8 cellular contexts compared by ENCODE assay signal in genomic region chr12:2795291-2796186, GRCh38. TPM values are rescaled to one million over a fixed set of nuclear protein-coding genes. Genes with fewer than 3 reads are reported as not detected.
DNase-seq lines count a peak whose midpoint lies in the region; ATAC-seq and FAIRE-seq lines count a peak whose summit lies in the region.

No MANE protein-coding gene starts in this region.

- peaks cover 36% of the 10 kb centered on the region for H3K36me3 Mint-ChIP-seq in activated CD4-positive, alpha-beta memory T cell treated with anti-CD3 and anti-CD28 coated beads, Interleukin-2, amount 10 ng/mL, durations not matched to agents 7 days and 5 days (ENCODE audit: low read depth)
- peaks cover 17% of the 10 kb centered on the region for H3K36me3 Mint-ChIP-seq in memory B cell

- peak; percentile 76 for FAIRE-seq in GM18507 (lab: Jason Lieb, UNC)

- peaks cover 21% of the 10 kb centered on the region for H3K4me1 Mint-ChIP-seq in activated CD4-positive, alpha-beta memory T cell treated with anti-CD3 and anti-CD28 coated beads, Interleukin-2, amount 10 ng/mL, durations not matched to agents 7 days and 5 days
- H3K4me1 Mint-ChIP-seq in memory B cell = peaks cover 18% of the 10 kb centered on the region

- peak overlapping the region; percentile 77 for H3K27ac Mint-ChIP-seq in activated CD4-positive, alpha-beta memory T cell treated with anti-CD3 and anti-CD28 coated beads, Interleukin-2, amount 10 ng/mL, durations not matched to agents 7 days and 5 days
- peak overlapping the region; percentile 86 for H3K27ac Mint-ChIP-seq in memory B cell

- CTCF ChIA-PET in activated CD4-positive, alpha-beta memory T cell treated with anti-CD3 and anti-CD28 coated beads, Interleukin-2, amount 10 ng/mL, durations not matched to agents 7 days and 5 days (lab: Charles Lee) = interaction anchor here (0.8 to 3.0 kb wide), 5 partner anchors 11 to 112 kb away, joined by 4 to 22 read pairs (median 11); partner anchors contain the start of gene ITFG2

- no peaks in the 10 kb centered on the region for H3K9me3 Mint-ChIP-seq in activated CD4-positive, alpha-beta memory T cell treated with anti-CD3 and anti-CD28 coated beads, Interleukin-2, amount 10 ng/mL, durations not matched to agents 7 days and 5 days
- H3K9me3 Mint-ChIP-seq in memory B cell = no peaks in the 10 kb centered on the region

- H3K4me3 Mint-ChIP-seq in activated CD4-positive, alpha-beta memory T cell treated with anti-CD3 and anti-CD28 coated beads, Interleukin-2, amount 10 ng/mL, durations not matched to agents 7 days and 5 days = peak overlapping the region; percentile 90
- H3K4me3 Mint-ChIP-seq in memory B cell = peak overlapping the region; percentile 90

- peak; percentile 65 for ATAC-seq in HG02970 (IDR thresholded peaks at IDR 0.05; ENCODE audit: low FRiP score, unreplicated experiment)
- peak; percentile 68 for ATAC-seq in memory B cell (ENCODE audit: low read depth)

- peak; percentile 12 for DNase-seq in A172 (ENCODE audit: low spot score)
- peak; percentile 82 for DNase-seq in GM18507 (ENCODE audit: extremely low spot score, insufficient read length, low read depth)
- peak; percentile 71 for DNase-seq in NCI-H2227 (lab: John Stamatoyannopoulos, UW; ENCODE audit: unreplicated experiment)
- DNase-seq in activated CD4-positive, alpha-beta memory T cell treated with anti-CD3 and anti-CD28 coated beads, Interleukin-2, amount 10 ng/mL, durations not matched to agents 7 days and 5 days = peak; percentile 80
- peak; percentile 57 for DNase-seq in effector CD8-positive, alpha-beta T cell (lab: John Stamatoyannopoulos, UW)
- DNase-seq in memory B cell (ENCODE audit: low spot score in 2 of 2) = peak; percentile 64 to 78
- peak; percentile 54 for DNase-seq in stimulated activated CD8-positive, alpha-beta memory T cell treated with anti-CD3 and anti-CD28 coated beads, Interleukin-12 subunit alpha, Interleukin-12 subunit beta, amount 100 ng/mL, for 1 hour (ENCODE audit: low read depth)

- H3K27me3 Mint-ChIP-seq in activated CD4-positive, alpha-beta memory T cell treated with anti-CD3 and anti-CD28 coated beads, Interleukin-2, amount 10 ng/mL, durations not matched to agents 7 days and 5 days = peaks cover 15% of the 10 kb centered on the region
- H3K27me3 Mint-ChIP-seq in memory B cell = no peaks in the 10 kb centered on the region

- POLR2A ChIA-PET in activated CD4-positive, alpha-beta memory T cell treated with anti-CD3 and anti-CD28 coated beads, Interleukin-2, amount 10 ng/mL, durations not matched to agents 7 days and 5 days (lab: Charles Lee) = interaction anchor here (0.6 to 3.8 kb wide), 11 partner anchors 9 to 112 kb away, joined by 3 to 36 read pairs (median 5); partner anchors contain the start of genes FOXM1, ITFG2 and RHNO1

RNA-seq across cellular contexts. Expression of gene FKBP4, which starts 0.8 kb away (rescaled TPM):
- 45.5 and 47.1 TPM in 2 replicates for total RNA-seq in A172 (2014; rRNA removed; shearing (Covaris generic))
- 10 to 100 TPM; 62.6 to 70.7 TPM for total RNA-seq in activated CD4-positive, alpha-beta memory T cell treated with anti-CD3 and anti-CD28 coated beads, Interleukin-2, amount 10 ng/mL, durations not matched to agents 7 days and 5 days

RNA-seq across cellular contexts. Expression of gene ITFG2, which starts 16.9 kb away (rescaled TPM):
- total RNA-seq in A172 (2014; rRNA removed; shearing (Covaris generic)) = 7.2 and 23.4 TPM in 2 replicates
- total RNA-seq in activated CD4-positive, alpha-beta memory T cell treated with anti-CD3 and anti-CD28 coated beads, Interleukin-2, amount 10 ng/mL, durations not matched to agents 7 days and 5 days = 10 to 100 TPM; 25.9 to 29.5 TPM

RNA-seq across cellular contexts. Expression of gene NRIP2, which starts 39.3 kb away (rescaled TPM):
- not detected in 2 replicates for total RNA-seq in A172 (2014; rRNA removed; shearing (Covaris generic))
- not detected for total RNA-seq in activated CD4-positive, alpha-beta memory T cell treated with anti-CD3 and anti-CD28 coated beads, Interleukin-2, amount 10 ng/mL, durations not matched to agents 7 days and 5 days

Comparison
In these comparisons a context has a peak if more than half of its experiments do, and no peak if none do; other contexts are left out.
1. Peak in every context shown above with its lines: DNase-seq and ATAC-seq.
2. DNase-seq: peak in every context shown above with its lines; median percentile 82 in GM18507; 80 in activated CD4-positive, alpha-beta memory T cell treated with anti-CD3 and anti-CD28 coated beads, Interleukin-2, amount 10 ng/mL, durations not matched to agents 7 days and 5 days; 71 in NCI-H2227; 71 in memory B cell; 57 in effector CD8-positive, alpha-beta T cell; 54 in stimulated activated CD8-positive, alpha-beta memory T cell treated with anti-CD3 and anti-CD28 coated beads, Interleukin-12 subunit alpha, Interleukin-12 subunit beta, amount 100 ng/mL, for 1 hour; 12 in A172.